ENCODE assay signal across 8 cellular contexts in the genomic region with DNA sequence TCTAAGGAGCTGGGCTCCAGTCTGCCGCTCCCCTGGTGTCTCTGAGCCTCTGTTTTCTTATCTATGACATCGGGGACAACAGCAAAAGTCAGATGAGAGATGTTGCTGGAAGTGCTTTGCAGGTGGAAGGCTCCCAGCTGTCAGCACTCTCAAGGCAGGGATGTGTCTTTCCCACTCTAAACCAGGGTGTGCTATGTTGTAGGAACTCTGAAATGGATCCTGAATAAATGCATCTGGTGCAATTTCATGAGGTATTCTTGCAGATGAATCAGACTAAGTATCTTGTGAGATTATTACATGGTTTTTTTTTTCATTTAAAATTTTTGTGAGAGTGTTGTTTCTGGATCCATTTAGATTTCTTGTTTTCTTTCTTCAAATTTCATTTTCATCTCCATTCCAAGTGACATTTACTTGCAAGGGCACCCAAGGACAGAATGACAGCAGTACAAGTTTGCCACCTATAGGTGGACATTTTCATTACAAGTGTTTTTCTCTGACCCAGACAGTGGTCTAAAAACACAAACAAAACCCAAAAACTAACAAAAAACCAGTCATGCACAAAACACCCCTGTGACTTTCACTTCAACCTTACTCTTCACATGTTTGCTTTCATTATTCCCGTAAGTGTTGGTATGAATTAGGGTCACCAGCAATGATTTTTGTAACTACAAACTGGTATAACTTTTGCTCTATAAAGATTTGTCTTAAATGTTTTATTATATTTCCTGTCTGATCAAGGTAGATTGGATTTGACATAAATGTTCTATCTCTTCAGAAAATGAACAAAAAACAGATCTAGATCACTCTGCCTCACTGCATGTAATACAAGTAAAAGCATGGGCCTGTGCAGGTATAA. TPM values are rescaled to one million over a fixed set of nuclear protein-coding genes. Genes with fewer than 3 reads are reported as not detected.
DNase-seq lines count a peak whose midpoint lies in the region; ATAC-seq and TF ChIP-seq lines count a peak whose summit lies in the region.

No MANE protein-coding gene starts in this region.

- POLR2A ChIA-PET in RWPE1 (lab: Yijun Ruan, JAX; ENCODE audit: low non-redundant PET), result no interaction called here

- in situ Hi-C loops in G401 (cut with HindIII; ENCODE audit: low sequenced_read_pairs), result no loop called here

- no peak overlapping the region for H2AFZ ChIP-seq in smooth muscle cell (ENCODE audit: low read depth)

- peak; percentile 21 for DNase-seq in G401 (ENCODE audit: low spot score)
- DNase-seq in GM20000 (ENCODE audit: low spot score), result no peak
- DNase-seq in RWPE1 (ENCODE audit: low spot score), result no peak
- peak; percentile 72 for DNase-seq in fibroblast of the aortic adventitia (ENCODE audit: low read depth)
- no peak for DNase-seq in smooth muscle cell (lab: John Stamatoyannopoulos, UW; ENCODE audit: unreplicated experiment)
- no peak for DNase-seq in HPDE6-E6E7 (ENCODE audit: extremely low spot score)
- DNase-seq in activated gamma-delta T cell (lab: John Stamatoyannopoulos, UW), result no peak

- H3K4me3 ChIP-seq in fibroblast of the aortic adventitia (ENCODE audit: low read depth, low read length), result no peak overlapping the region
- H3K4me3 ChIP-seq in smooth muscle cell, result no peak overlapping the region

- no peak overlapping the region for H3K9ac ChIP-seq in smooth muscle cell (ENCODE audit: low read depth)

- H3K27ac ChIP-seq in RWPE1 (no peak overlapping the region), smooth muscle cell (ENCODE audit: low read depth) (no peak overlapping the region)

- no peaks in the 10 kb centered on the region for H4K20me1 ChIP-seq in smooth muscle cell (ENCODE audit: low read depth)

- H3K4me2 ChIP-seq in smooth muscle cell, result no peak overlapping the region

- CTCF ChIA-PET in RWPE1 (lab: Yijun Ruan, JAX), result interaction anchor here (0.6 to 2.3 kb wide), 2 partner anchors 185 to 362 kb away, joined by 3 to 10 read pairs; no protein-coding TSS in a partner anchor

- no peaks in the 10 kb centered on the region for H3K9me3 ChIP-seq in smooth muscle cell (replicated peaks; ENCODE audit: low read depth)

- no peaks in the 10 kb centered on the region for H3K79me2 ChIP-seq in smooth muscle cell (ENCODE audit: low read depth)

- peak; percentile 42 for ATAC-seq in HG03521 (IDR thresholded peaks at IDR 0.05; ENCODE audit: unreplicated experiment)

- peaks cover 26% of the 10 kb centered on the region for H3K27me3 ChIP-seq in smooth muscle cell (ENCODE audit: low read depth)

- peak; percentile 8 for TF ChIP-seq CTCF in GM20000 (IDR thresholded peaks at IDR 0.05; ENCODE audit: extremely low read depth, missing control alignments)
- TF ChIP-seq CTCF in RWPE1 (conservative IDR thresholded peaks at IDR 0.05; ENCODE audit: low read depth), result peak; percentile 73
- TF ChIP-seq CTCF in fibroblast of the aortic adventitia (IDR thresholded peaks at IDR 0.05; ENCODE audit: insufficient read depth, low read length), result peak; percentile 69
- peak; percentile 80 for TF ChIP-seq CTCF in smooth muscle cell (IDR thresholded peaks at IDR 0.05; ENCODE audit: borderline replicate concordance, insufficient read depth, poor library complexity, severe bottlenecking)

- 66% methylated on average over 3 of the region's 3 CpGs for WGBS in smooth muscle cell (ENCODE audit: low lambda C conversion rate)

- no peaks in the 10 kb centered on the region for H3K4me1 ChIP-seq in smooth muscle cell (ENCODE audit: low read depth)

- H3F3A ChIP-seq in smooth muscle cell (ENCODE audit: low read depth), result no peaks in the 10 kb centered on the region

- no peaks in the 10 kb centered on the region for H3K36me3 ChIP-seq in smooth muscle cell (ENCODE audit: low read depth)

RNA-seq across cellular contexts. Expression of a gene that starts 14.7 kb away (rescaled TPM):
- 0.03 TPM in 1 of 2 replicates, not detected in the other for total RNA-seq in G401 (2014; rRNA removed; shearing (Covaris generic))
- total RNA-seq in fibroblast of the aortic adventitia (ENCODE audit: low replicate concordance) (under 0.01 TPM in 1 of 2 replicates, not detected in the other), smooth muscle cell (not detected in 2 replicates)
- polyA plus RNA-seq in smooth muscle cell, result not detected in 2 replicates

Comparison
In these comparisons a context has a peak if more than half of its experiments do, and no peak if none do; other contexts are left out.
1. DNase-seq: peak in G401 (single experiment) and fibroblast of the aortic adventitia (single experiment); none in GM20000 (single experiment), RWPE1 (single experiment), smooth muscle cell (single experiment), HPDE6-E6E7 (single experiment) and activated gamma-delta T cell (single experiment).
2. CTCF ChIP-seq: peak in every context shown above with its lines; median percentile 80 in smooth muscle cell; 73 in RWPE1; 69 in fibroblast of the aortic adventitia; 8 in GM20000.